Comparison of ENCODE assay signal across 27 cellular contexts in genomic region chr5:92435781-92436180, GRCh38.
"Had no signal": no experiment of that assay in that cellular context is flagged by ENCODE, and none has a peak within 500 bp of the region (broad histone marks: within the 10 kb centered on the region; RNA-seq: fewer than 3 reads in every experiment).

No MANE protein-coding gene starts in this region.

- H3K9me3 ChIP-seq: lower lobe of right lung, prostate gland, testis, tibial artery had no signal

- H3K4me3 ChIP-seq: coronary artery, esophagus squamous epithelium, lower lobe of right lung, prostate gland, right atrium auricular region, smooth muscle cell, testis, tibial artery had no signal

- H3K27ac Mint-ChIP-seq: effector memory CD8-positive, alpha-beta T cell; immature natural killer cell; natural killer cell treated with Interleukin-12 subunit alpha and Interleukin-12 subunit beta and Interleukin-15 and Interleukin-18, amount 100 ng/mL, for 72 hours; stimulated activated effector memory CD8-positive, alpha-beta T cell treated with anti-CD3 and anti-CD28 coated beads, Interleukin-12 subunit alpha, Interleukin-12 subunit beta, amount 100 ng/mL, for 72 hours; type B pancreatic cell had no signal

- ATAC-seq: effector memory CD8-positive, alpha-beta T cell; left ventricle myocardium superior; lower lobe of right lung; natural killer cell treated with Interleukin-12 subunit alpha and Interleukin-12 subunit beta and Interleukin-15 and Interleukin-18, amount 100 ng/mL, for 72 hours; sciatic nerve; stimulated activated effector memory CD8-positive, alpha-beta T cell treated with anti-CD3 and anti-CD28 coated beads, Interleukin-12 subunit alpha, Interleukin-12 subunit beta, amount 100 ng/mL, for 72 hours; stimulated activated naive CD8-positive, alpha-beta T cell treated with anti-CD3 and anti-CD28 coated beads, Interleukin-15, Interleukin-2, amounts not matched to agents 100 U/mL and 50 U/mL, for 24 hours had no signal

- DNase-seq: dermis blood vessel endothelial cell; effector memory CD8-positive, alpha-beta T cell; erythroblast; esophagus squamous epithelium; foreskin melanocyte; hypothalamus; immature natural killer cell; islet precursor cell; left ventricle myocardium superior; lower lobe of right lung; nucleus accumbens; stimulated activated CD4-positive, alpha-beta T cell treated with anti-CD3 and anti-CD28 coated beads, Interleukin-2, amount 100 ng/mL, for 24 hours; stimulated activated CD4-positive, alpha-beta T cell treated with anti-CD3 and anti-CD28 coated beads, Interleukin-4, amount 100 ng/mL, for 24 hours; stimulated activated naive CD8-positive, alpha-beta T cell treated with anti-CD3 and anti-CD28 coated beads, Interleukin-15, Interleukin-2, amounts not matched to agents 100 U/mL and 50 U/mL, for 24 hours; substantia nigra; testis; tibial artery had no signal

- H3K4me1 Mint-ChIP-seq: immature natural killer cell; neural crest cell; stimulated activated effector memory CD8-positive, alpha-beta T cell treated with anti-CD3 and anti-CD28 coated beads, Interleukin-12 subunit alpha, Interleukin-12 subunit beta, amount 100 ng/mL, for 72 hours had no signal

- H3K27me3 Mint-ChIP-seq: effector memory CD8-positive, alpha-beta T cell; natural killer cell treated with Interleukin-12 subunit alpha and Interleukin-12 subunit beta and Interleukin-15 and Interleukin-18, amount 100 ng/mL, for 72 hours; type B pancreatic cell had no signal

- H3K4me1 ChIP-seq: esophagus squamous epithelium, lower lobe of right lung, prostate gland, right atrium auricular region, testis, tibial artery had no signal

- H3K4me3 Mint-ChIP-seq: effector memory CD8-positive, alpha-beta T cell; immature natural killer cell; natural killer cell treated with Interleukin-12 subunit alpha and Interleukin-12 subunit beta and Interleukin-15 and Interleukin-18, amount 100 ng/mL, for 72 hours; neural crest cell; stimulated activated effector memory CD8-positive, alpha-beta T cell treated with anti-CD3 and anti-CD28 coated beads, Interleukin-12 subunit alpha, Interleukin-12 subunit beta, amount 100 ng/mL, for 72 hours; type B pancreatic cell had no signal

- H3K27ac ChIP-seq: coronary artery, esophagus squamous epithelium, lower lobe of right lung, prostate gland, right atrium auricular region, testis, tibial artery had no signal

- H3K36me3 ChIP-seq: esophagus squamous epithelium, lower lobe of right lung, prostate gland, right atrium auricular region, tibial artery had no signal

- H3K27me3 ChIP-seq: esophagus squamous epithelium, right atrium auricular region, testis, tibial artery had no signal

- FAIRE-seq: endometrium had no signal

- H3K36me3 Mint-ChIP-seq: immature natural killer cell; stimulated activated effector memory CD8-positive, alpha-beta T cell treated with anti-CD3 and anti-CD28 coated beads, Interleukin-12 subunit alpha, Interleukin-12 subunit beta, amount 100 ng/mL, for 72 hours; type B pancreatic cell had no signal
